12 cellular contexts compared by ENCODE assay signal in genomic region chr17:82367724-82368524, GRCh38. TPM values are rescaled to one million over a fixed set of nuclear protein-coding genes. Genes with fewer than 3 reads are reported as not detected.
A peak's percentile ranks its signal among the peaks of the same experiment; 100 is the strongest.
DNase-seq lines count a peak whose midpoint lies in the region; ATAC-seq and TF ChIP-seq lines count a peak whose summit lies in the region.
"Had no signal": no experiment of that assay in that cellular context is flagged by ENCODE, and none has a peak within 500 bp of the region (broad histone marks: within the 10 kb centered on the region; RNA-seq: fewer than 3 reads in every experiment).

No MANE protein-coding gene starts in this region.

- ATAC-seq in mucosa of descending colon (peak; percentile 6), GM21717 (IDR thresholded peaks at IDR 0.05; ENCODE audit: unreplicated experiment) (no peak)

- intact Hi-C loops in mucosa of descending colon (cut with DNase I, micrococcal nuclease) = no loop called here

- peaks cover 23% of the 10 kb centered on the region for H3K4me1 ChIP-seq in SJCRH30
- H3K4me1 ChIP-seq in mucosa of descending colon (ENCODE audit: low read depth) = peaks cover 27% of the 10 kb centered on the region

- DNase-seq in NCI-H2081 (lab: John Stamatoyannopoulos, UW) (peak; percentile 49 to 61), NCI-H2081 treated with DMSO at 0.1 percent for 48 hours (lab: John Stamatoyannopoulos, UW) (no peak), M059J (ENCODE audit: low read depth) (peak; percentile 17), SJCRH30 (peak; percentile 97 to 100), mucosa of descending colon (no peak), T1000 (lab: John Stamatoyannopoulos, UW) (no peak), kidney glomerular epithelial cell (lab: John Stamatoyannopoulos, UW) (no peak)
- DNase-seq: mesenchymal stem cell; NCI-H1694 treated with DMSO at 0.1 percent for 48 hours; small intestine; stimulated activated naive CD4-positive, alpha-beta T cell treated with Interleukin-2 at 50 U/mL for 16 hours had no signal

- H3K36me3 ChIP-seq in SJCRH30 (no peaks in the 10 kb centered on the region), mucosa of descending colon (ENCODE audit: low read depth) (no peaks in the 10 kb centered on the region)

- no peaks in the 10 kb centered on the region for H3K27me3 ChIP-seq in SJCRH30

- H3K9me3 ChIP-seq in SJCRH30 (replicated peaks) (no peaks in the 10 kb centered on the region), mucosa of descending colon (no peaks in the 10 kb centered on the region)

- no peak for TF ChIP-seq CTCF in mucosa of descending colon (IDR thresholded peaks at IDR 0.05)

- peak overlapping the region; percentile 11; the same call in 1 of the 2 replicates for H3K27ac ChIP-seq in SJCRH30

- H3K4me3 ChIP-seq in SJCRH30 (peak overlapping the region; percentile 34), mucosa of descending colon (no peak overlapping the region)

RNA-seq across cellular contexts. Expression of gene UTS2R, which starts 3.6 kb away (rescaled TPM):
- total RNA-seq in M059J (2014; rRNA removed; shearing (Covaris generic)) = not detected in 2 replicates
- 8.0 and 8.3 TPM in 2 replicates for total RNA-seq in SJCRH30 (2014; rRNA removed; shearing (Covaris generic))
- not detected for total RNA-seq in mucosa of descending colon

RNA-seq across cellular contexts. Expression of gene TEX19, which starts 8.9 kb away (rescaled TPM):
- 0.05 TPM in 1 of 2 replicates, not detected in the other for total RNA-seq in M059J (2014; rRNA removed; shearing (Covaris generic))
- total RNA-seq in SJCRH30 (2014; rRNA removed; shearing (Covaris generic)) = 1.0 and 1.4 TPM in 2 replicates
- not detected for total RNA-seq in mucosa of descending colon

RNA-seq across cellular contexts. Expression of gene SECTM1, which starts 34.4 kb away (rescaled TPM):
- 30.2 and 41.0 TPM in 2 replicates for total RNA-seq in M059J (2014; rRNA removed; shearing (Covaris generic))
- 0.36 and 1.1 TPM in 2 replicates for total RNA-seq in SJCRH30 (2014; rRNA removed; shearing (Covaris generic))
- total RNA-seq in mucosa of descending colon = 100 to 1,000 TPM; 127 to 268 (median 213) TPM

RNA-seq across cellular contexts. Expression of gene HEXD, which starts 50.2 kb away (rescaled TPM):
- total RNA-seq in M059J (2014; rRNA removed; shearing (Covaris generic)) = 4.6 and 7.3 TPM in 2 replicates
- 8.9 and 14.2 TPM in 2 replicates for total RNA-seq in SJCRH30 (2014; rRNA removed; shearing (Covaris generic))
- total RNA-seq in mucosa of descending colon = 10 to 100 TPM; 25.3 to 54.6 (median 42.1) TPM

RNA-seq across cellular contexts. Expression of gene OGFOD3, which starts 50.5 kb away (rescaled TPM):
- total RNA-seq in M059J (2014; rRNA removed; shearing (Covaris generic)) = 34.5 and 57.7 TPM in 2 replicates
- 142 and 144 TPM in 2 replicates for total RNA-seq in SJCRH30 (2014; rRNA removed; shearing (Covaris generic))
- total RNA-seq in mucosa of descending colon = 10 to 100 TPM; 26.2 to 28.8 (median 26.2) TPM

Comparison
In these comparisons a context has a peak if more than half of its experiments do, and no peak if none do; other contexts are left out.
1. DNase-seq: peak in NCI-H2081 (2 of 2), M059J (single experiment) and SJCRH30 (2 of 2); none in NCI-H2081 treated with DMSO at 0.1 percent for 48 hours (single experiment), mucosa of descending colon (0 of 3), T1000 (single experiment) and kidney glomerular epithelial cell (single experiment).
2. RNA of gene SECTM1, which starts 34.4 kb away (total RNA-seq): 127 to 268 TPM in mucosa of descending colon and 30.2 to 41.0 TPM in M059J; 0.36 to 1.1 TPM in SJCRH30; every median in the first group is over 10 times any median in the second.